Comparison of ENCODE assay signal across 8 cellular contexts in the genomic region with DNA sequence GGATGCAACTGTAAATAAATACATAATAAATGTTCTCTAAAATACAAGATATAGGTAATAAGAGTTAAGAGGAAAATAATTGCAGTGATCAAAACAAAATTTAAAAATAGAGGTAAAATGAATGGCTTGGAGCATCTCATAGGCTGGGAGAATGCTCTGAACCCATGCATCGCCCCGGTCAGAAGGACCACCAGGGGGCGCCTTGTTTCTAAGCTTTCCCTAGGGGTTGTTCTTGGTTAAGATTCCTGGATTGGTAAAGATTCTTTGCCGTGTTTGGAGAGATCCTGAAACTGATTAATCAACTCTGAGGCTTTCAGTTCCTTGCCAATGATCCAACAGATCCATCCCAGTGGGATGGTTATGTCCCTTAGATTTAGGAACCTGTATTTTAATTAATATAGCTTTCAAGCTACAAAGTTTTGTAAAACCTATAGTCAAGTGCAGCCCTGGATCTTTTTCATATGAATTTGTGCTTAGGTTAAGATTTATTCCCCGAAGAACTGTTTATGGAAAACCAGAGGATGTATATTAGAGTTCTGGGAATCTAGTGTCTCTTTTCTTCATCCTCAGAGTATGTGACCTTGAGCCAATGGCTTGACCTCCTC. TPM values are rescaled to one million over a fixed set of nuclear protein-coding genes. Genes with fewer than 3 reads are reported as not detected.
DNase-seq lines count a peak whose midpoint lies in the region; ATAC-seq and TF ChIP-seq lines count a peak whose summit lies in the region.

No MANE protein-coding gene starts in this region.

- no peak overlapping the region for H3K27ac ChIP-seq in SU-DHL-6 (ENCODE audit: low read depth, low read length)
- H3K27ac ChIP-seq in psoas muscle: no peak overlapping the region
- no peak overlapping the region for H3K27ac ChIP-seq in vagina

- ATAC-seq in Right ventricle myocardium superior (ENCODE audit: poor library complexity): peak; percentile 85
- ATAC-seq in psoas muscle: peak; percentile 70 to 87 (median 75)
- ATAC-seq in GM19324 (IDR thresholded peaks at IDR 0.05; ENCODE audit: low FRiP score, unreplicated experiment): no peak

- DNase-seq in GM04504 (ENCODE audit: low read depth): peak; percentile 32
- peak; percentile 24 for DNase-seq in NCI-H1092 (lab: John Stamatoyannopoulos, UW)
- DNase-seq in activated naive CD8-positive, alpha-beta T cell treated with anti-CD3 and anti-CD28 coated beads for 36 hours: peak; percentile 74
- DNase-seq in Right ventricle myocardium superior: peak; percentile 90
- DNase-seq in psoas muscle: peak; percentile 81 to 89
- no peak for DNase-seq in vagina (ENCODE audit: extremely low spot score in 2 of 2)

- H4K20me1 ChIP-seq in SU-DHL-6 (ENCODE audit: low read depth, low read length): no peaks in the 10 kb centered on the region

- H3K9me3 Mint-ChIP-seq in activated naive CD8-positive, alpha-beta T cell treated with anti-CD3 and anti-CD28 coated beads for 36 hours: no peaks in the 10 kb centered on the region

- peaks cover 12% of the 10 kb centered on the region for H3K4me1 Mint-ChIP-seq in activated naive CD8-positive, alpha-beta T cell treated with anti-CD3 and anti-CD28 coated beads for 36 hours

- H3K9me3 ChIP-seq in SU-DHL-6 (ENCODE audit: insufficient read depth, low read length): no peaks in the 10 kb centered on the region
- no peaks in the 10 kb centered on the region for H3K9me3 ChIP-seq in psoas muscle
- H3K9me3 ChIP-seq in vagina: no peaks in the 10 kb centered on the region

- H3K36me3 ChIP-seq in SU-DHL-6 (ENCODE audit: low read length) (no peaks in the 10 kb centered on the region), psoas muscle (ENCODE audit: insufficient read depth in 1 of 2, low read depth in 1 of 2) (no peaks in the 10 kb centered on the region), vagina (no peaks in the 10 kb centered on the region)

- WGBS in psoas muscle, 3 donors: 15 to 19% (median 19%) methylated on average over 5 of the region's 5 CpGs

- no peaks in the 10 kb centered on the region for H3K9me2 ChIP-seq in SU-DHL-6 (replicated peaks; ENCODE audit: insufficient read depth, low read length)

- no peak overlapping the region for H3K27ac Mint-ChIP-seq in activated naive CD8-positive, alpha-beta T cell treated with anti-CD3 and anti-CD28 coated beads for 36 hours

- intact Hi-C loops in Right ventricle myocardium superior (cut with DNase I) (loop anchor here (2.0 kb wide), 1 partner anchor 135 kb away; no protein-coding TSS in a partner anchor), psoas muscle (cut with DNase I) (loop anchor here (1.0 to 10.0 kb wide), 5 partner anchors 119 to 317 kb away; no protein-coding TSS in a partner anchor), vagina (cut with DNase I) (loop anchor here (5.0 kb wide), 1 partner anchor 134 kb away; no protein-coding TSS in a partner anchor)

- TF ChIP-seq POLR2A in vagina (IDR thresholded peaks at IDR 0.05): no peak

- peak; percentile 77 for TF ChIP-seq CTCF in SU-DHL-6 (IDR thresholded peaks at IDR 0.05; ENCODE audit: insufficient read depth, low read length, poor library complexity, severe bottlenecking)
- TF ChIP-seq CTCF in psoas muscle (IDR thresholded peaks at IDR 0.05): peak; percentile 92
- peak; percentile 75 to 84 (median 81) for TF ChIP-seq CTCF in vagina (IDR thresholded peaks at IDR 0.05)

- H3K4me3 ChIP-seq in SU-DHL-6 (ENCODE audit: insufficient read depth, low read length, poor library complexity, severe bottlenecking): no peak overlapping the region
- H3K4me3 ChIP-seq in psoas muscle: no peak overlapping the region
- no peak overlapping the region for H3K4me3 ChIP-seq in vagina

- no peak overlapping the region for H3K9ac ChIP-seq in SU-DHL-6 (ENCODE audit: low read length)

- H2AFZ ChIP-seq in SU-DHL-6 (ENCODE audit: low read depth, low read length, severe bottlenecking): no peak overlapping the region

- no peak overlapping the region for H3K4me2 ChIP-seq in SU-DHL-6 (ENCODE audit: low read depth, low read length, poor library complexity, severe bottlenecking)

- H3K27me3 Mint-ChIP-seq in activated naive CD8-positive, alpha-beta T cell treated with anti-CD3 and anti-CD28 coated beads for 36 hours: no peaks in the 10 kb centered on the region

- no peak overlapping the region for H3K4me3 Mint-ChIP-seq in activated naive CD8-positive, alpha-beta T cell treated with anti-CD3 and anti-CD28 coated beads for 36 hours

- no peaks in the 10 kb centered on the region for H3F3A ChIP-seq in SU-DHL-6 (ENCODE audit: insufficient read depth)

- H3K36me3 Mint-ChIP-seq in activated naive CD8-positive, alpha-beta T cell treated with anti-CD3 and anti-CD28 coated beads for 36 hours: no peaks in the 10 kb centered on the region

- no peaks in the 10 kb centered on the region for H3K4me1 ChIP-seq in psoas muscle
- no peaks in the 10 kb centered on the region for H3K4me1 ChIP-seq in vagina

- H3K27me3 ChIP-seq in SU-DHL-6 (ENCODE audit: low read length): no peaks in the 10 kb centered on the region
- peaks cover 0 to 5% (median 0%) of the 10 kb centered on the region in 3 donors for H3K27me3 ChIP-seq in psoas muscle (ENCODE audit: insufficient read depth in 3 of 3, low read length in 2 of 3)
- H3K27me3 ChIP-seq in vagina: no peaks in the 10 kb centered on the region

- H3K79me2 ChIP-seq in SU-DHL-6 (ENCODE audit: insufficient read depth, low read length): no peaks in the 10 kb centered on the region

RNA-seq across cellular contexts. Expression of a gene that starts 45.3 kb away (rescaled TPM):
- 100 to 1,000 TPM; 131 to 143 TPM for total RNA-seq in activated naive CD8-positive, alpha-beta T cell treated with anti-CD3 and anti-CD28 coated beads for 36 hours
- total RNA-seq in Right ventricle myocardium superior (37.6 TPM), psoas muscle (10 to 100 TPM; 33.7 to 57.5 (median 34.2) TPM), vagina (73.4 TPM)
- polyA plus RNA-seq in psoas muscle: 10 to 100 TPM; 23.2 to 61.2 (median 42.9) TPM

RNA-seq across cellular contexts. Expression of a gene that starts 55.8 kb away (rescaled TPM):
- total RNA-seq in activated naive CD8-positive, alpha-beta T cell treated with anti-CD3 and anti-CD28 coated beads for 36 hours: 10 to 100 TPM; 83.0 to 84.4 TPM
- 143 TPM for total RNA-seq in Right ventricle myocardium superior
- 10 to 100 TPM; 72.1 to 88.5 (median 87.1) TPM for total RNA-seq in psoas muscle
- 10 to 100 TPM; 57.1 to 65.4 (median 63.6) TPM for polyA plus RNA-seq in psoas muscle
- total RNA-seq in vagina: 22.8 TPM

Comparison
In these comparisons a context has a peak if more than half of its experiments do, and no peak if none do; other contexts are left out.
1. DNase-seq: peak in GM04504 (single experiment), NCI-H1092 (single experiment), activated naive CD8-positive, alpha-beta T cell treated with anti-CD3 and anti-CD28 coated beads for 36 hours (single experiment), Right ventricle myocardium superior (single experiment) and psoas muscle (2 of 2); none in vagina (0 of 2).
2. Peak in every context shown above with its lines, with median percentiles within 50 percentile points of each other: CTCF ChIP-seq.